In genomic region chr14:29321646-29322045, GRCh38 we compare ENCODE assay signal across 18 cellular contexts.
A peak's percentile ranks its signal among the peaks of the same experiment; 100 is the strongest.
DNase-seq lines count a peak whose midpoint lies in the region; TF ChIP-seq lines count a peak whose summit lies in the region.
"Had no signal": no experiment of that assay in that cellular context is flagged by ENCODE, and none has a peak within 500 bp of the region (broad histone marks: within the 10 kb centered on the region; RNA-seq: fewer than 3 reads in every experiment).

No MANE protein-coding gene starts in this region.

- no peaks in the 10 kb centered on the region for H4K20me1 ChIP-seq in hepatocyte (ENCODE audit: insufficient read depth, poor library complexity, severe bottlenecking)

- peak; percentile 14 for DNase-seq in HFF-Myc (ENCODE audit: extremely low read depth, low read depth)
- DNase-seq in astrocyte of the spinal cord (ENCODE audit: low read depth, low spot score): peak; percentile 72
- peak; percentile 9 for DNase-seq in hepatocyte (ENCODE audit: low spot score)
- DNase-seq in GM10248 (ENCODE audit: extremely low spot score): no peak
- DNase-seq in activated T-cell treated with anti-CD3 and anti-CD28 coated beads for 4 hours: no peak
- no peak for DNase-seq in coronary artery (ENCODE audit: low spot score)
- no peak for DNase-seq in occipital lobe (lab: John Stamatoyannopoulos, UW)
- DNase-seq: activated CD4-positive, alpha-beta T cell treated with anti-CD3 and anti-CD28 coated beads, Interleukin-2, amount 50 U/mL, for 48 hours; cortex of kidney; KG1; NCI-H1417 treated with DMSO at 0.1 percent for 48 hours; NCI-H2227 treated with DMSO at 0.1 percent for 48 hours; nephron progenitor cell; stimulated activated CD4-positive, alpha-beta T cell treated with anti-CD3 and anti-CD28 coated beads, Interleukin-1b, Interleukin-23, amount 100 ng/mL, for 48 hours had no signal

- no peak for TF ChIP-seq CTCF in HFF-Myc (IDR thresholded peaks at IDR 0.05; ENCODE audit: low read depth, low read length, missing control alignments)
- no peak for TF ChIP-seq CTCF in astrocyte of the spinal cord (IDR thresholded peaks at IDR 0.05; ENCODE audit: low read depth, low read length)
- no peak for TF ChIP-seq CTCF in hepatocyte (IDR thresholded peaks at IDR 0.05; ENCODE audit: poor library complexity)
- TF ChIP-seq CTCF in GM10248 (IDR thresholded peaks at IDR 0.05; ENCODE audit: control extremely low read depth, extremely low read depth, low read depth, missing control alignments): no peak
- no peak for TF ChIP-seq CTCF in coronary artery (IDR thresholded peaks at IDR 0.05)

- in situ Hi-C loops in astrocyte of the spinal cord (cut with HindIII; ENCODE audit: low sequenced_read_pairs): no loop called here

- no peaks in the 10 kb centered on the region for H3K9me3 ChIP-seq in hepatocyte (ENCODE audit: low read depth)
- H3K9me3 ChIP-seq: esophagus muscularis mucosa, suprapubic skin had no signal

- H3K4me3 ChIP-seq in ACC112 (ENCODE audit: low read depth, low read length): no peak overlapping the region
- H3K4me3 ChIP-seq in HFF-Myc (replicated peaks; ENCODE audit: low read depth, low read length): no peak overlapping the region
- no peak overlapping the region for H3K4me3 ChIP-seq in astrocyte of the spinal cord (ENCODE audit: low read depth, low read length)
- no peak overlapping the region for H3K4me3 ChIP-seq in hepatocyte
- no peak overlapping the region for H3K4me3 ChIP-seq in coronary artery
- H3K4me3 ChIP-seq: esophagus muscularis mucosa, SK-N-MC, suprapubic skin had no signal

- H3K27me3 ChIP-seq in ACC112 (ENCODE audit: insufficient read depth, low read length) (no peaks in the 10 kb centered on the region), hepatocyte (no peaks in the 10 kb centered on the region)
- H3K27me3 ChIP-seq: esophagus muscularis mucosa, suprapubic skin had no signal

- H3K27ac ChIP-seq in ACC112 (ENCODE audit: low read depth, low read length) (peak overlapping the region; percentile 44), hepatocyte (no peak overlapping the region), coronary artery (no peak overlapping the region)
- H3K27ac ChIP-seq: esophagus muscularis mucosa, SK-N-MC, suprapubic skin had no signal

- H3K4me2 ChIP-seq in hepatocyte: no peak overlapping the region

- CTCF ChIA-PET in GM10248 (lab: Yijun Ruan, JAX): no interaction called here

- H3K4me1 ChIP-seq in ACC112 (ENCODE audit: control insufficient read depth, insufficient read depth, low read length, unreplicated experiment) (peaks cover 13% of the 10 kb centered on the region), hepatocyte (ENCODE audit: insufficient read depth) (no peaks in the 10 kb centered on the region)
- H3K4me1 ChIP-seq: esophagus muscularis mucosa, suprapubic skin had no signal

- POLR2A ChIA-PET in GM10248 (lab: Yijun Ruan, JAX): no interaction called here

- H3K9me2 ChIP-seq in hepatocyte (replicated peaks; ENCODE audit: insufficient read depth): no peaks in the 10 kb centered on the region

- no peak overlapping the region for H2AFZ ChIP-seq in ACC112 (ENCODE audit: low read length, unreplicated experiment)
- H2AFZ ChIP-seq in hepatocyte: no peak overlapping the region

- no peaks in the 10 kb centered on the region for H3K79me2 ChIP-seq in ACC112 (ENCODE audit: control insufficient read depth, insufficient read depth, low read length, unreplicated experiment)
- no peaks in the 10 kb centered on the region for H3K79me2 ChIP-seq in hepatocyte

- H3K36me3 ChIP-seq in ACC112 (ENCODE audit: insufficient read depth, low read length) (0 out of 2 replicates have a peak, but pooled peaks cover 2% of the 10 kb centered on the region), hepatocyte (replicated peaks; ENCODE audit: insufficient read depth, low read depth) (no peaks in the 10 kb centered on the region)
- H3K36me3 ChIP-seq: esophagus muscularis mucosa, suprapubic skin had no signal

Comparison
In these comparisons a context has a peak if more than half of its experiments do, and no peak if none do; other contexts are left out.
1. DNase-seq: peak in HFF-Myc (single experiment), astrocyte of the spinal cord (single experiment) and hepatocyte (single experiment); none in GM10248 (single experiment), activated T-cell treated with anti-CD3 and anti-CD28 coated beads for 4 hours (single experiment), coronary artery (single experiment) and occipital lobe (single experiment).